8 cellular contexts compared by ENCODE assay signal in the genomic region with DNA sequence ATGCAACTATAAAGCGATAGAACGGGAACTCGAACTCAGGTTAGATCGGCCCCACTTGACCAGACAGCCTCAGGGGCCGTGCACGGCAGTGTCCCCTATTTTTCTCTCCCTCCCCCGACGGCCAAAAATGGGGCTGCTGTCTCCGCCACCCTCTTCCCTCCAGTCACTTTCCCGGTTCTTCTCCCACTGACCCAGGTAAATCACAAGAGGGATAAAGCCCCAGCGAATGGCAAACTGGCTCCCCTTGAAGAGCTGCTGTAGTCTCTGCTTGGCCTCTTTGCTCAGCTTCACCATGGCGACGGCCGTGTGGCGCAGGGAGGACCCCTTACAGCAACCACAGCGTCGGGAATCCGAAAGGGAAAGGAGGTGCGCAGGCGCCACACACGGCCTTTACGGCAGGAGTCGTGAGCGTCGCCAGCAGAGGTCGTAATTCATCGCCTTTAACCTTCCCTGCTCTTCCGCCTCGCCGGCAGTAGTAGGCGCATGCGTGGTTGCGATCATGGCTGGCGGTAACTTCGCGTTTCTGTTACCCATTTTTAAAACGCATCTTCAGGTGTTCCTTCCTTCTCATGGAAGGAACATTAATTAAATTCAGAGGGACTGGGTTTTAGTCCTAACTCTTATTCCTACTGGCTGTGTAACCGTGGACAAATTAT. TPM values are rescaled to one million over a fixed set of nuclear protein-coding genes. Genes with fewer than 3 reads are reported as not detected.
DNase-seq lines count a peak whose midpoint lies in the region; TF ChIP-seq lines count a peak whose summit lies in the region.

TOMM7 (minus strand) TSS at position 364 of the 656 bp plus-strand sequence; CDS start at position 294, 70 bp downstream.

- peak within 1 kb of the TSS; percentile 55 for H2AFZ ChIP-seq in neuron (ENCODE audit: low read depth, low read length)

- peak within 1 kb of the TSS; percentile 77 for H3K27ac ChIP-seq in subcutaneous abdominal adipose tissue (ENCODE audit: low read depth, low read length)

- H3K36me3 ChIP-seq in neuron (ENCODE audit: insufficient read depth, low read length) = no peaks in the 10 kb centered on the region
- peaks cover 0 to 3% (median 0%) of the 10 kb centered on the region in 5 donors for H3K36me3 ChIP-seq in subcutaneous abdominal adipose tissue (ENCODE audit: control insufficient read depth in 5 of 5, insufficient read depth in 5 of 5, low read length in 5 of 5)

- peaks cover 23% of the 10 kb centered on the region for H3K4me1 ChIP-seq in neuron (ENCODE audit: insufficient read depth, low read length)
- H3K4me1 ChIP-seq in subcutaneous abdominal adipose tissue (ENCODE audit: control insufficient read depth in 5 of 5, insufficient read depth in 5 of 5, low read length in 5 of 5) = peaks cover 0 to 30% (median 24%) of the 10 kb centered on the region in 5 donors

- CTCF ChIA-PET in HEK293T (lab: Yijun Ruan, JAX) = interaction anchor here (0.5 kb wide), 1 partner anchor 235 kb away, joined by 3 read pairs; no protein-coding TSS in a partner anchor

- in situ Hi-C loops in SK-MEL-5 (cut with HindIII; ENCODE audit: low pct_unique_long_range_greater_than_20kb, low sequenced_read_pairs) = no loop called here

- H3K9me3 ChIP-seq in neuron (ENCODE audit: low read length) (no peaks in the 10 kb centered on the region), subcutaneous abdominal adipose tissue (ENCODE audit: control insufficient read depth in 5 of 5, low read length in 5 of 5) (no peaks in the 10 kb centered on the region)

- no peaks in the 10 kb centered on the region for H3K27me3 ChIP-seq in neuron (ENCODE audit: insufficient read depth, low read length)
- no peaks in the 10 kb centered on the region for H3K27me3 ChIP-seq in subcutaneous abdominal adipose tissue (ENCODE audit: control insufficient read depth in 5 of 5, insufficient read depth in 4 of 5, low read length in 5 of 5)

- H3K4me3 ChIP-seq in neuron (ENCODE audit: low read length) (peak within 1 kb of the TSS; percentile 93), subcutaneous abdominal adipose tissue (ENCODE audit: low read depth in 1 of 5, low read length in 5 of 5) (peak within 1 kb of the TSS; percentile 92 to 100 (median 98))

- DNase-seq in GM04503 (ENCODE audit: low read depth) = peak; percentile 78
- peak; percentile 94 for DNase-seq in HEK293T (ENCODE audit: extremely low spot score)
- peak; percentile 95 for DNase-seq in MV-4-11 (lab: John Stamatoyannopoulos, UW)
- peak; percentile 100 for DNase-seq in SK-MEL-5 (ENCODE audit: low read depth, low spot score)
- DNase-seq in activated naive CD4-positive, alpha-beta T cell treated with Interleukin-2 at 50 U/mL for 16 hours = peak; percentile 89
- peak; percentile 93 for DNase-seq in foreskin melanocyte

- H3K9ac ChIP-seq in subcutaneous abdominal adipose tissue (ENCODE audit: low read length in 5 of 5) = peak within 1 kb of the TSS; percentile 87 to 97 (median 91)

- POLR2A ChIA-PET in HEK293T (lab: Yijun Ruan, JAX) = interaction anchor here (0.7 to 1.8 kb wide), 3 partner anchors 11 to 37 kb away, joined by 3 to 4 read pairs (median 3); no protein-coding TSS in a partner anchor

TF ChIP-seq in HEK293T, 16 proteins besides CTCF, POLR2A, EP300 and RAD21:
- TF ChIP-seq L3MBTL2 (conservative IDR thresholded peaks at IDR 0.05) = peak; percentile 74
- TF ChIP-seq CTBP1 (IDR thresholded peaks at IDR 0.05; ENCODE audit: borderline replicate concordance) = no peak
- no peak for TF ChIP-seq TARDBP (IDR thresholded peaks at IDR 0.05)
- peak; percentile 64; the same call in 1 of the 2 replicates for TF ChIP-seq PKNOX1 (IDR thresholded peaks at IDR 0.05)
TF ChIP-seq in HEK293T: peak in this region for 2.

RNA-seq across cellular contexts. Expression of gene TOMM7, which starts in this region (rescaled TPM):
- 1,169 and 1,313 TPM in 2 replicates for total RNA-seq in SK-MEL-5 (2014; rRNA removed; shearing (Covaris generic))
- 830 and 1,137 TPM in 2 replicates for polyA plus RNA-seq in SK-MEL-5 (2015; cell fraction: cytosol; rRNA removed)
- polyA plus RNA-seq in SK-MEL-5 (2015; cell fraction: nucleus; rRNA removed) = 151 and 186 TPM in 2 replicates

Comparison
In these comparisons a context has a peak if more than half of its experiments do, and no peak if none do; other contexts are left out.
1. Peak in every context shown above with its lines: DNase-seq, H3K4me3 ChIP-seq and H3K27ac ChIP-seq.